In the genomic region with DNA sequence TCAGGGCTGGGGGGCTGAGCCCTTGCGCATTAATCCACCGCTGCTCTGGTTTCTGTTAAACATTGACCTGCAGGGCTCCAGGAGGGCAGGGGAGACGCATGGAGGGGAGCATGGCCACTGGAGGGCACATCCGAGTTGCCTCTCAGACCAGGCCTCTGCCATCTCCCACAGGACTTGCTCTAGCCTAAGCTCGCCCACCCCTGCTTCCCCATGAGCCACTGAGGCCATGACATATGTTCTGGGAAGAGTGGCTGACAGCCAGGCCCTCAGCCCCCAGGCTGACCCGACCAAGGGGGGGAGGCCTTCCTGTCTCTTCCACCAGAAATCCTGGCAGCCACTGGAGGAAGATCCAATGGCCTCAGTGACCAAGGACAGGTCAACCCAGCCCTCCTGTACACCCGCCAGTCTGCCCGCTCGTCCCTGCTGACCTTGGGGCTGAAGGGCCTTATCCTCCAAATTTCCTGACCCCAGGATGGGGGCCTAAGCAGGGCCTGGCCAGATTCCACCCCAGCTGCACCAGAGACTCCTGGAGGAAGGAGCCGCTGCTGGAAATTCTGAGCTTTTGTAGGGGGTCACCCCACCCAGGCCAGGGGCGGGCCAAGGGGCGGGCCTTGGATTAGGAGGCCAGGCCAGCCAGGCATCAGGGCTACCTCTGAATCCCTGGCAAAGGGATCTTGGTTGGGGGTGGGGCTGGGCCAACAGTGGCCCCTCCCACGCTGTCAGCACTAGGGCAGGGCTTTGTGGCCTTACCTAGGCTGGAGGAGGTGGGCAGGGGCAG, we compare ENCODE assay signal across 8 cellular contexts. TPM values are rescaled to one million over a fixed set of nuclear protein-coding genes. Genes with fewer than 3 reads are reported as not detected.
A peak's percentile ranks its signal among the peaks of the same experiment; 100 is the strongest.
DNase-seq lines count a peak whose midpoint lies in the region; ATAC-seq and TF ChIP-seq lines count a peak whose summit lies in the region.

A gene with protein sequence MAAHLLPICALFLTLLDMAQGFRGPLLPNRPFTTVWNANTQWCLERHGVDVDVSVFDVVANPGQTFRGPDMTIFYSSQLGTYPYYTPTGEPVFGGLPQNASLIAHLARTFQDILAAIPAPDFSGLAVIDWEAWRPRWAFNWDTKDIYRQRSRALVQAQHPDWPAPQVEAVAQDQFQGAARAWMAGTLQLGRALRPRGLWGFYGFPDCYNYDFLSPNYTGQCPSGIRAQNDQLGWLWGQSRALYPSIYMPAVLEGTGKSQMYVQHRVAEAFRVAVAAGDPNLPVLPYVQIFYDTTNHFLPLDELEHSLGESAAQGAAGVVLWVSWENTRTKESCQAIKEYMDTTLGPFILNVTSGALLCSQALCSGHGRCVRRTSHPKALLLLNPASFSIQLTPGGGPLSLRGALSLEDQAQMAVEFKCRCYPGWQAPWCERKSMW (minus strand): TSS at position 537 of the 778 bp plus-strand sequence. CDS start 618 bp downstream, outside the sequence.

- H3K4me1 Mint-ChIP-seq in activated T-helper 2 cell treated with anti-CD3 and anti-CD28 coated beads, Interferon-gamma antibody, Interleukin-2, Interleukin-4, amounts not matched to agents 10 μg/mL and 5 μg/mL and 100 μg/mL, durations not matched to agents 14 hours and 24 hours and 36 hours (ENCODE audit: low read depth), result peaks cover 14% of the 10 kb centered on the region

- no peak within 1 kb of the TSS for H3K4me3 Mint-ChIP-seq in activated T-helper 2 cell treated with anti-CD3 and anti-CD28 coated beads, Interferon-gamma antibody, Interleukin-2, Interleukin-4, amounts not matched to agents 10 μg/mL and 5 μg/mL and 100 μg/mL, durations not matched to agents 14 hours and 24 hours and 36 hours (ENCODE audit: low read depth)

- H3K27ac Mint-ChIP-seq in activated T-helper 2 cell treated with anti-CD3 and anti-CD28 coated beads, Interferon-gamma antibody, Interleukin-2, Interleukin-4, amounts not matched to agents 10 μg/mL and 5 μg/mL and 100 μg/mL, durations not matched to agents 14 hours and 24 hours and 36 hours, result no peak within 1 kb of the TSS

- H3K9me3 ChIP-seq in NT2/D1 (ENCODE audit: insufficient read depth, low read length), result peaks cover 24% of the 10 kb centered on the region

- TF ChIP-seq CTCF in 22Rv1 (IDR thresholded peaks at IDR 0.05), result no peak

- no peak for ATAC-seq in GM18907 (IDR thresholded peaks at IDR 0.05; ENCODE audit: unreplicated experiment)
- no peak for ATAC-seq in HG03280 (IDR thresholded peaks at IDR 0.05; ENCODE audit: unreplicated experiment)

- H3K27ac ChIP-seq in 22Rv1, result peak within 1 kb of the TSS; percentile 38; the same call in 1 of the 2 replicates
- H3K27ac ChIP-seq in epithelial cell of prostate, result peak within 1 kb of the TSS; percentile 67

- no peaks in the 10 kb centered on the region for H3K9me3 Mint-ChIP-seq in activated T-helper 2 cell treated with anti-CD3 and anti-CD28 coated beads, Interferon-gamma antibody, Interleukin-2, Interleukin-4, amounts not matched to agents 10 μg/mL and 5 μg/mL and 100 μg/mL, durations not matched to agents 14 hours and 24 hours and 36 hours

- DNase-seq in NT2/D1 (ENCODE audit: low read depth, low spot score) (no peak), epithelial cell of prostate (ENCODE audit: low read depth, low spot score) (no peak), mesenteric fat pad (ENCODE audit: low spot score) (no peak), NCI-H345 treated with DMSO at 0.1 percent for 48 hours (lab: John Stamatoyannopoulos, UW; ENCODE audit: unreplicated experiment) (no peak)
- no peak for DNase-seq in activated T-helper 2 cell treated with anti-CD3 and anti-CD28 coated beads, Interferon-gamma antibody, Interleukin-2, Interleukin-4, amounts not matched to agents 10 μg/mL and 5 μg/mL and 100 μg/mL, durations not matched to agents 14 hours and 24 hours and 36 hours (ENCODE audit: low spot score)

- peak within 1 kb of the TSS; percentile 79 for H3K9ac ChIP-seq in NT2/D1 (ENCODE audit: insufficient read length, low read depth)

- H3K27me3 Mint-ChIP-seq in activated T-helper 2 cell treated with anti-CD3 and anti-CD28 coated beads, Interferon-gamma antibody, Interleukin-2, Interleukin-4, amounts not matched to agents 10 μg/mL and 5 μg/mL and 100 μg/mL, durations not matched to agents 14 hours and 24 hours and 36 hours (ENCODE audit: low read depth), result no peaks in the 10 kb centered on the region

- no peaks in the 10 kb centered on the region for H3K36me3 ChIP-seq in NT2/D1 (ENCODE audit: insufficient read depth, insufficient read length, low read length)

- no peaks in the 10 kb centered on the region for H3K27me3 ChIP-seq in NT2/D1 (ENCODE audit: insufficient read depth, insufficient read length)

- H3K4me1 ChIP-seq in NT2/D1 (ENCODE audit: insufficient read depth, insufficient read length), result peaks cover 20% of the 10 kb centered on the region

- H3K4me3 ChIP-seq in NT2/D1 (ENCODE audit: insufficient read length, low read depth), result peak within 1 kb of the TSS; percentile 31

- peaks cover 3% of the 10 kb centered on the region for H3K36me3 Mint-ChIP-seq in activated T-helper 2 cell treated with anti-CD3 and anti-CD28 coated beads, Interferon-gamma antibody, Interleukin-2, Interleukin-4, amounts not matched to agents 10 μg/mL and 5 μg/mL and 100 μg/mL, durations not matched to agents 14 hours and 24 hours and 36 hours (ENCODE audit: low read depth)

- intact Hi-C loops in activated T-helper 2 cell treated with anti-CD3 and anti-CD28 coated beads, Interferon-gamma antibody, Interleukin-2, Interleukin-4, amounts not matched to agents 10 μg/mL and 5 μg/mL and 100 μg/mL, durations not matched to agents 14 hours and 24 hours and 36 hours (cut with micrococcal nuclease), result no loop called here

RNA-seq across cellular contexts. Expression of the gene that starts here (rescaled TPM):
- total RNA-seq in mesenteric fat pad, result 11.2 TPM
- total RNA-seq in activated T-helper 2 cell treated with anti-CD3 and anti-CD28 coated beads, Interferon-gamma antibody, Interleukin-2, Interleukin-4, amounts not matched to agents 10 μg/mL and 5 μg/mL and 100 μg/mL, durations not matched to agents 14 hours and 24 hours and 36 hours, result 0.23 and 0.59 TPM in 2 replicates
